In genomic region chr3:181916018-181916417, GRCh38 we compare ENCODE assay signal across 3 cellular contexts.
TF ChIP-seq lines count a peak whose summit lies in the region.

No MANE protein-coding gene starts in this region.

TF ChIP-seq in SK-N-SH, 30 proteins besides CTCF, POLR2A, EP300 and RAD21 (continued from another document):
- TF ChIP-seq REST (IDR thresholded peaks at IDR 0.05; ENCODE audit: low read depth, low read length) = no peak
- no peak for TF ChIP-seq FOXM1 (IDR thresholded peaks at IDR 0.05; ENCODE audit: low read depth)
- peak; percentile 63; the same call in 1 of the 2 replicates for TF ChIP-seq RCOR1 (IDR thresholded peaks at IDR 0.05; ENCODE audit: low read length)
- peak; percentile 68 for TF ChIP-seq FOXJ3 (CRISPR knock-in tag; IDR thresholded peaks at IDR 0.05)
- TF ChIP-seq, protein P1, sequence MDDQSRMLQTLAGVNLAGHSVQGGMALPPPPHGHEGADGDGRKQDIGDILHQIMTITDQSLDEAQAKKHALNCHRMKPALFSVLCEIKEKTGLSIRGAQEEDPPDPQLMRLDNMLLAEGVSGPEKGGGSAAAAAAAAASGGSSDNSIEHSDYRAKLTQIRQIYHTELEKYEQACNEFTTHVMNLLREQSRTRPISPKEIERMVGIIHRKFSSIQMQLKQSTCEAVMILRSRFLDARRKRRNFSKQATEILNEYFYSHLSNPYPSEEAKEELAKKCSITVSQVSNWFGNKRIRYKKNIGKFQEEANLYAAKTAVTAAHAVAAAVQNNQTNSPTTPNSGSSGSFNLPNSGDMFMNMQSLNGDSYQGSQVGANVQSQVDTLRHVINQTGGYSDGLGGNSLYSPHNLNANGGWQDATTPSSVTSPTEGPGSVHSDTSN (IDR thresholded peaks at IDR 0.05) = no peak
- TF ChIP-seq TEAD4 (IDR thresholded peaks at IDR 0.05; ENCODE audit: borderline replicate concordance, insufficient read depth) = no peak
- no peak for TF ChIP-seq RFX5 (IDR thresholded peaks at IDR 0.05; ENCODE audit: low read length)
- TF ChIP-seq JUND (IDR thresholded peaks at IDR 0.05) = no peak

TF ChIP-seq in SK-N-SH treated with all-trans-retinoic acid at 6 μM for 48 hours, 23 proteins besides CTCF, POLR2A, EP300 and RAD21:
- TF ChIP-seq CSRNP3 (CRISPR knock-in tag; IDR thresholded peaks at IDR 0.05) (no peak), ZNF8 (CRISPR knock-in tag; IDR thresholded peaks at IDR 0.05) (no peak), ESRRG (CRISPR knock-in tag; IDR thresholded peaks at IDR 0.05) (no peak)
- TF ChIP-seq, protein P2, sequence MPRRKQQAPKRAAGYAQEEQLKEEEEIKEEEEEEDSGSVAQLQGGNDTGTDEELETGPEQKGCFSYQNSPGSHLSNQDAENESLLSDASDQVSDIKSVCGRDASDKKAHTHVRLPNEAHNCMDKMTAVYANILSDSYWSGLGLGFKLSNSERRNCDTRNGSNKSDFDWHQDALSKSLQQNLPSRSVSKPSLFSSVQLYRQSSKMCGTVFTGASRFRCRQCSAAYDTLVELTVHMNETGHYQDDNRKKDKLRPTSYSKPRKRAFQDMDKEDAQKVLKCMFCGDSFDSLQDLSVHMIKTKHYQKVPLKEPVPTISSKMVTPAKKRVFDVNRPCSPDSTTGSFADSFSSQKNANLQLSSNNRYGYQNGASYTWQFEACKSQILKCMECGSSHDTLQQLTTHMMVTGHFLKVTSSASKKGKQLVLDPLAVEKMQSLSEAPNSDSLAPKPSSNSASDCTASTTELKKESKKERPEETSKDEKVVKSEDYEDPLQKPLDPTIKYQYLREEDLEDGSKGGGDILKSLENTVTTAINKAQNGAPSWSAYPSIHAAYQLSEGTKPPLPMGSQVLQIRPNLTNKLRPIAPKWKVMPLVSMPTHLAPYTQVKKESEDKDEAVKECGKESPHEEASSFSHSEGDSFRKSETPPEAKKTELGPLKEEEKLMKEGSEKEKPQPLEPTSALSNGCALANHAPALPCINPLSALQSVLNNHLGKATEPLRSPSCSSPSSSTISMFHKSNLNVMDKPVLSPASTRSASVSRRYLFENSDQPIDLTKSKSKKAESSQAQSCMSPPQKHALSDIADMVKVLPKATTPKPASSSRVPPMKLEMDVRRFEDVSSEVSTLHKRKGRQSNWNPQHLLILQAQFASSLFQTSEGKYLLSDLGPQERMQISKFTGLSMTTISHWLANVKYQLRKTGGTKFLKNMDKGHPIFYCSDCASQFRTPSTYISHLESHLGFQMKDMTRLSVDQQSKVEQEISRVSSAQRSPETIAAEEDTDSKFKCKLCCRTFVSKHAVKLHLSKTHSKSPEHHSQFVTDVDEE (CRISPR knock-in tag; IDR thresholded peaks at IDR 0.05) = no peak

TF ChIP-seq in WTC11, 78 proteins besides CTCF, POLR2A, EP300 and RAD21 (continued from another document):
- TF ChIP-seq ZNF396 (CRISPR knock-in tag; IDR thresholded peaks at IDR 0.05; ENCODE audit: borderline replicate concordance) (no peak), ERG (CRISPR knock-in tag; IDR thresholded peaks at IDR 0.05) (no peak), ZNF219 (CRISPR knock-in tag; IDR thresholded peaks at IDR 0.05; ENCODE audit: borderline replicate concordance) (no peak), ZNF138 (CRISPR knock-in tag; conservative IDR thresholded peaks at IDR 0.05) (no peak)
- TF ChIP-seq, protein P3, sequence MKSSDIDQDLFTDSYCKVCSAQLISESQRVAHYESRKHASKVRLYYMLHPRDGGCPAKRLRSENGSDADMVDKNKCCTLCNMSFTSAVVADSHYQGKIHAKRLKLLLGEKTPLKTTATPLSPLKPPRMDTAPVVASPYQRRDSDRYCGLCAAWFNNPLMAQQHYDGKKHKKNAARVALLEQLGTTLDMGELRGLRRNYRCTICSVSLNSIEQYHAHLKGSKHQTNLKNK (CRISPR knock-in tag; IDR thresholded peaks at IDR 0.05) = no peak
- TF ChIP-seq, protein P4, sequence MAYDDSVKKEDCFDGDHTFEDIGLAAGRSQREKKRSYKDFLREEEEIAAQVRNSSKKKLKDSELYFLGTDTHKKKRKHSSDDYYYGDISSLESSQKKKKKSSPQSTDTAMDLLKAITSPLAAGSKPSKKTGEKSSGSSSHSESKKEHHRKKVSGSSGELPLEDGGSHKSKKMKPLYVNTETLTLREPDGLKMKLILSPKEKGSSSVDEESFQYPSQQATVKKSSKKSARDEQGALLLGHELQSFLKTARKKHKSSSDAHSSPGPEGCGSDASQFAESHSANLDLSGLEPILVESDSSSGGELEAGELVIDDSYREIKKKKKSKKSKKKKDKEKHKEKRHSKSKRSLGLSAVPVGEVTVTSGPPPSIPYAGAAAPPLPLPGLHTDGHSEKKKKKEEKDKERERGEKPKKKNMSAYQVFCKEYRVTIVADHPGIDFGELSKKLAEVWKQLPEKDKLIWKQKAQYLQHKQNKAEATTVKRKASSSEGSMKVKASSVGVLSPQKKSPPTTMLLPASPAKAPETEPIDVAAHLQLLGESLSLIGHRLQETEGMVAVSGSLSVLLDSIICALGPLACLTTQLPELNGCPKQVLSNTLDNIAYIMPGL (CRISPR knock-in tag; IDR thresholded peaks at IDR 0.05) = no peak
